ENCODE assay signal across 9 cellular contexts in genomic region chr16:90046122-90046970, GRCh38. TPM values are rescaled to one million over a fixed set of nuclear protein-coding genes. Genes with fewer than 3 reads are reported as not detected.
DNase-seq lines count a peak whose midpoint lies in the region; ATAC-seq and TF ChIP-seq lines count a peak whose summit lies in the region.
"Had no signal": no experiment of that assay in that cellular context is flagged by ENCODE, and none has a peak within 500 bp of the region (broad histone marks: within the 10 kb centered on the region; RNA-seq: fewer than 3 reads in every experiment).

No MANE protein-coding gene starts in this region.

- peaks cover 26% of the 10 kb centered on the region for H3K4me1 ChIP-seq in PC-3 (ENCODE audit: insufficient read depth, low read length)
- peaks cover 0 to 15% of the 10 kb centered on the region in 2 donors for H3K4me1 ChIP-seq in right atrium auricular region
- peaks cover 9% of the 10 kb centered on the region for H3K4me1 ChIP-seq in smooth muscle cell (ENCODE audit: low read depth)

- ATAC-seq in PC-3 = no peak; the same call in 1 of the 2 replicates

- H3K4me2 ChIP-seq in PC-3 (ENCODE audit: low read length) (0 out of 2 replicates have a peak overlapping the region, but pooled peaks have one; percentile 36), smooth muscle cell (peak overlapping the region; percentile 84)
- H3K4me2 ChIP-seq: BLaER1 had no signal

- H4K20me1 ChIP-seq in PC-3 (ENCODE audit: low read length) (peaks cover 4% of the 10 kb centered on the region), smooth muscle cell (ENCODE audit: low read depth) (no peaks in the 10 kb centered on the region)
- H4K20me1 ChIP-seq: BLaER1 had no signal

- H3K27ac ChIP-seq in PC-3 (ENCODE audit: low read length) = no peak overlapping the region
- H3K27ac ChIP-seq in right atrium auricular region = no peak overlapping the region
- H3K27ac ChIP-seq in smooth muscle cell (ENCODE audit: low read depth) = no peak overlapping the region
- no peak overlapping the region for H3K27ac ChIP-seq in RWPE1
- H3K27ac ChIP-seq: BLaER1 had no signal

- CTCF ChIA-PET in PC-3 (lab: Charles Lee) (no interaction called here), RWPE1 (lab: Yijun Ruan, JAX) (interaction anchor here (0.6 to 1.7 kb wide), 3 partner anchors 28 to 102 kb away, joined by 3 to 5 read pairs (median 4); partner anchors contain the start of gene DBNDD1)

- no TSS peak for BruUV-seq in PC-3 (replicated peaks; lab: Mats Ljungman, UMichigan)

- intact Hi-C loops in PC-3 (cut with micrococcal nuclease) = no loop called here

- no peaks in the 10 kb centered on the region for H3K79me2 ChIP-seq in PC-3 (ENCODE audit: low read length)
- no peaks in the 10 kb centered on the region for H3K79me2 ChIP-seq in smooth muscle cell (ENCODE audit: low read depth)

- TF ChIP-seq CTCF in PC-3 (conservative IDR thresholded peaks at IDR 0.05; ENCODE audit: low read depth, low read length) = no peak
- TF ChIP-seq CTCF in right atrium auricular region (IDR thresholded peaks at IDR 0.05) = no peak
- no peak for TF ChIP-seq CTCF in smooth muscle cell (IDR thresholded peaks at IDR 0.05; ENCODE audit: borderline replicate concordance, insufficient read depth, poor library complexity, severe bottlenecking)
- no peak for TF ChIP-seq CTCF in RWPE1 (conservative IDR thresholded peaks at IDR 0.05; ENCODE audit: low read depth)

- no peak overlapping the region for H3K9ac ChIP-seq in PC-3 (ENCODE audit: low read length)
- H3K9ac ChIP-seq in smooth muscle cell (ENCODE audit: low read depth) = no peak overlapping the region
- H3K9ac ChIP-seq: BLaER1 had no signal

- H2AFZ ChIP-seq in PC-3 (ENCODE audit: low read length) (no peak overlapping the region), smooth muscle cell (ENCODE audit: low read depth) (peak overlapping the region; percentile 51)

- H3K9me3 ChIP-seq in PC-3 (ENCODE audit: low read length) (no peaks in the 10 kb centered on the region), right atrium auricular region (no peaks in the 10 kb centered on the region), smooth muscle cell (replicated peaks; ENCODE audit: low read depth) (no peaks in the 10 kb centered on the region)
- H3K9me3 ChIP-seq: BLaER1 had no signal

- no peaks in the 10 kb centered on the region for H3F3A ChIP-seq in PC-3 (ENCODE audit: low read length, unreplicated experiment)
- no peaks in the 10 kb centered on the region for H3F3A ChIP-seq in smooth muscle cell (ENCODE audit: low read depth)

- POLR2A ChIA-PET in PC-3 (lab: Charles Lee; ENCODE audit: unreplicated experiment) = no interaction called here
- POLR2A ChIA-PET in RWPE1 (lab: Yijun Ruan, JAX; ENCODE audit: low non-redundant PET) = no interaction called here

- H3K27me3 ChIP-seq in PC-3 (ENCODE audit: low read length) (no peaks in the 10 kb centered on the region), right atrium auricular region (no peaks in the 10 kb centered on the region), smooth muscle cell (ENCODE audit: low read depth) (no peaks in the 10 kb centered on the region)
- H3K27me3 ChIP-seq: BLaER1 had no signal

- H3K36me3 ChIP-seq in PC-3 (ENCODE audit: low read depth, low read length) (no peaks in the 10 kb centered on the region), right atrium auricular region (peaks cover 7% of the 10 kb centered on the region), smooth muscle cell (ENCODE audit: low read depth) (no peaks in the 10 kb centered on the region)

- DNase-seq in NCI-H1436 treated with DMSO at 0.1 percent for 48 hours (lab: John Stamatoyannopoulos, UW) (peak; percentile 25), NCI-H1436 (lab: John Stamatoyannopoulos, UW) (no peak), PC-3 (no peak), right atrium auricular region (ENCODE audit: low spot score) (no peak), smooth muscle cell (lab: John Stamatoyannopoulos, UW; ENCODE audit: unreplicated experiment) (no peak), RWPE1 (ENCODE audit: low spot score) (no peak), NOMO-1 treated with DMSO at 0.1 percent for 48 hours (lab: John Stamatoyannopoulos, UW; ENCODE audit: unreplicated experiment) (no peak), H4 (ENCODE audit: low spot score) (no peak)

- no peaks in the 10 kb centered on the region for H3K9me2 ChIP-seq in PC-3 (replicated peaks; ENCODE audit: low read length)

- H3K4me3 ChIP-seq in PC-3 (ENCODE audit: low read length) = no peak overlapping the region
- H3K4me3 ChIP-seq in right atrium auricular region = peak overlapping the region; percentile 32 to 59
- H3K4me3 ChIP-seq in smooth muscle cell = peak overlapping the region; percentile 39
- H3K4me3 ChIP-seq: BLaER1 had no signal

- WGBS in smooth muscle cell (ENCODE audit: low lambda C conversion rate) = 70% methylated on average over 22 of the region's 23 CpGs

RNA-seq across cellular contexts. Expression of gene DBNDD1, which starts 27.1 kb away (rescaled TPM):
- total RNA-seq in PC-3 (2014; rRNA removed) (19.2 and 21.1 TPM in 2 replicates), right atrium auricular region (1 to 10 TPM; 2.9 to 6.2 TPM), smooth muscle cell (3.5 and 3.8 TPM in 2 replicates)
- polyA plus RNA-seq in smooth muscle cell = 3.3 and 7.0 TPM in 2 replicates
- total RNA-seq in H4 (2014; rRNA removed; shearing (Covaris generic)) = 8.7 and 11.7 TPM in 2 replicates

RNA-seq across cellular contexts. Expression of gene PRDM7, which starts 30.8 kb away (rescaled TPM):
- total RNA-seq in PC-3 (2014; rRNA removed) (not detected in 2 replicates), right atrium auricular region (not detected), smooth muscle cell (not detected in 2 replicates)
- polyA plus RNA-seq in smooth muscle cell = 0.11 TPM in 1 of 2 replicates, not detected in the other
- total RNA-seq in H4 (2014; rRNA removed; shearing (Covaris generic)) = not detected in 2 replicates
